Comparison of ENCODE assay signal across 1 cellular context in genomic region chr1:147772540-147772939, GRCh38.
TF ChIP-seq lines count a peak whose summit lies in the region.

No MANE protein-coding gene starts in this region.

TF ChIP-seq in GM23338, 12 proteins besides CTCF, POLR2A, EP300 and RAD21:
- no peak for TF ChIP-seq ZNF462 (CRISPR knock-in tag; IDR thresholded peaks at IDR 0.05)
- no peak for TF ChIP-seq EZH2 (IDR thresholded peaks at IDR 0.05; ENCODE audit: low read depth, unreplicated experiment)
- TF ChIP-seq STAT1 (IDR thresholded peaks at IDR 0.05; ENCODE audit: unreplicated experiment): no peak
- no peak for TF ChIP-seq ZNF114 (CRISPR knock-in tag; IDR thresholded peaks at IDR 0.05)
- TF ChIP-seq REST (IDR thresholded peaks at IDR 0.05; ENCODE audit: unreplicated experiment): no peak
